24 cellular contexts compared by ENCODE assay signal in genomic region chr17:51169340-51169739, GRCh38. TPM values are rescaled to one million over a fixed set of nuclear protein-coding genes. Genes with fewer than 3 reads are reported as not detected.
DNase-seq lines count a peak whose midpoint lies in the region; ATAC-seq and TF ChIP-seq lines count a peak whose summit lies in the region.
"Had no signal": no experiment of that assay in that cellular context is flagged by ENCODE, and none has a peak within 500 bp of the region (broad histone marks: within the 10 kb centered on the region; RNA-seq: fewer than 3 reads in every experiment).

No MANE protein-coding gene starts in this region.

- no peaks in the 10 kb centered on the region for H3K27me3 ChIP-seq in naive thymus-derived CD4-positive, alpha-beta T cell (ENCODE audit: control insufficient read depth in 2 of 2, insufficient read depth in 2 of 2, low read length in 2 of 2)
- H3K27me3 ChIP-seq in hepatocyte, result no peaks in the 10 kb centered on the region
- H3K27me3 ChIP-seq: BLaER1 treated with 17β-estradiol and CSF1 and Interleukin-3, amounts not matched to agents 10 nM and 100 nM; foreskin keratinocyte; suprapubic skin; uterus had no signal

- CTCF ChIA-PET in activated CD8-positive, alpha-beta memory T cell treated with anti-CD3 and anti-CD28 coated beads, Interleukin-2, amount 10 ng/mL, durations not matched to agents 7 days and 5 days (lab: Charles Lee), result interaction anchor here (0.5 kb wide), 1 partner anchor 31 kb away, joined by 3 read pairs; no protein-coding TSS in a partner anchor
- CTCF ChIA-PET in Calu3 (lab: Charles Lee), result interaction anchor here (0.7 kb wide), 2 partner anchors 87 to 204 kb away, joined by 3 to 8 read pairs; no protein-coding TSS in a partner anchor
- CTCF ChIA-PET in activated CD4-positive, alpha-beta memory T cell treated with anti-CD3 and anti-CD28 coated beads, Interleukin-2, amount 10 ng/mL, durations not matched to agents 7 days and 5 days (lab: Charles Lee), result no interaction called here
- CTCF ChIA-PET in naive thymus-derived CD4-positive, alpha-beta T cell (lab: Charles Lee), result no interaction called here

- no peak overlapping the region for H3K4me3 ChIP-seq in naive thymus-derived CD4-positive, alpha-beta T cell (ENCODE audit: low read length)
- H3K4me3 ChIP-seq in hepatocyte, result no peak overlapping the region
- H3K4me3 ChIP-seq: SK-N-MC, suprapubic skin, uterus had no signal

- H3K4me1 Mint-ChIP-seq in activated CD8-positive, alpha-beta memory T cell treated with anti-CD3 and anti-CD28 coated beads, Interleukin-2, amount 10 ng/mL, durations not matched to agents 7 days and 5 days, result peaks cover 43% of the 10 kb centered on the region
- peaks cover 43% of the 10 kb centered on the region for H3K4me1 Mint-ChIP-seq in Calu3 (ENCODE audit: low read depth, unreplicated experiment)
- H3K4me1 Mint-ChIP-seq in activated CD4-positive, alpha-beta memory T cell treated with anti-CD3 and anti-CD28 coated beads, Interleukin-2, amount 10 ng/mL, durations not matched to agents 7 days and 5 days, result peaks cover 39% of the 10 kb centered on the region
- H3K4me1 Mint-ChIP-seq in naive thymus-derived CD4-positive, alpha-beta T cell, result peaks cover 0 to 31% (median 24%) of the 10 kb centered on the region in 7 donors

- DNase-seq in activated CD8-positive, alpha-beta memory T cell treated with anti-CD3 and anti-CD28 coated beads, Interleukin-2, amount 10 ng/mL, durations not matched to agents 7 days and 5 days, result no peak
- DNase-seq in activated CD8-positive, alpha-beta memory T cell treated with anti-CD3 and anti-CD28 coated beads, Interleukin-2, amount 50 U/mL, for 48 hours, result no peak
- DNase-seq in Calu3 (no peak), hepatocyte (ENCODE audit: low spot score) (no peak)
- no peak for DNase-seq in activated CD4-positive, alpha-beta memory T cell treated with anti-CD3 and anti-CD28 coated beads, Interleukin-2, amount 10 ng/mL, durations not matched to agents 7 days and 5 days
- DNase-seq in naive thymus-derived CD4-positive, alpha-beta T cell, result no peak
- DNase-seq: activated CD4-positive, CD25-positive, alpha-beta regulatory T cell; activated gamma-delta T cell; effector CD4-positive, alpha-beta T cell; foreskin keratinocyte; HCEC 1CT; naive B cell; NCI-H1694 treated with DMSO at 0.1 percent for 48 hours; NCI-H2171 treated with DMSO at 0.1 percent for 48 hours; NCI-H69; T-helper 9 cell; uterus had no signal

- no peaks in the 10 kb centered on the region for H3K9me3 ChIP-seq in naive thymus-derived CD4-positive, alpha-beta T cell (ENCODE audit: control insufficient read depth in 2 of 3, low read length in 3 of 3)
- H3K9me3 ChIP-seq in hepatocyte (ENCODE audit: low read depth), result no peaks in the 10 kb centered on the region
- H3K9me3 ChIP-seq: BLaER1 treated with 17β-estradiol and CSF1 and Interleukin-3, amounts not matched to agents 10 nM and 100 nM; suprapubic skin; uterus had no signal

- peaks cover 0 to 5% of the 10 kb centered on the region in 2 donors for H3K4me1 ChIP-seq in naive thymus-derived CD4-positive, alpha-beta T cell (ENCODE audit: control insufficient read depth in 2 of 2, insufficient read depth in 2 of 2, low read length in 2 of 2)
- peaks cover 8% of the 10 kb centered on the region for H3K4me1 ChIP-seq in hepatocyte (ENCODE audit: insufficient read depth)

- no peak overlapping the region for H3K4me2 ChIP-seq in hepatocyte

- H3K36me3 ChIP-seq in naive thymus-derived CD4-positive, alpha-beta T cell (ENCODE audit: control insufficient read depth in 2 of 3, insufficient read depth in 3 of 3, low read length in 3 of 3), result peaks cover 5 to 24% (median 6%) of the 10 kb centered on the region in 3 experiments
- no peaks in the 10 kb centered on the region for H3K36me3 ChIP-seq in hepatocyte (replicated peaks; ENCODE audit: insufficient read depth, low read depth)
- H3K36me3 ChIP-seq: uterus had no signal

- POLR2A ChIA-PET in activated CD4-positive, alpha-beta memory T cell treated with anti-CD3 and anti-CD28 coated beads, Interleukin-2, amount 10 ng/mL, durations not matched to agents 7 days and 5 days (lab: Charles Lee), result interaction anchor here (1.1 kb wide), 1 partner anchor 117 kb away, joined by 3 read pairs; no protein-coding TSS in a partner anchor
- POLR2A ChIA-PET in naive thymus-derived CD4-positive, alpha-beta T cell (lab: Charles Lee), result no interaction called here

- peaks cover 11% of the 10 kb centered on the region for H3K79me2 ChIP-seq in hepatocyte

- no TSS peak for BruUV-seq in Calu3 (replicated peaks; lab: Mats Ljungman, UMichigan)

- no peaks in the 10 kb centered on the region for H4K20me1 ChIP-seq in hepatocyte (ENCODE audit: insufficient read depth, poor library complexity, severe bottlenecking)

- no peak overlapping the region for H2AFZ ChIP-seq in hepatocyte

- no peaks in the 10 kb centered on the region for H3K9me2 ChIP-seq in hepatocyte (replicated peaks; ENCODE audit: insufficient read depth)

- peaks cover 36% of the 10 kb centered on the region for H3K36me3 Mint-ChIP-seq in activated CD8-positive, alpha-beta memory T cell treated with anti-CD3 and anti-CD28 coated beads, Interleukin-2, amount 10 ng/mL, durations not matched to agents 7 days and 5 days
- H3K36me3 Mint-ChIP-seq in Calu3 (ENCODE audit: insufficient read depth, unreplicated experiment), result peaks cover 86% of the 10 kb centered on the region
- H3K36me3 Mint-ChIP-seq in activated CD4-positive, alpha-beta memory T cell treated with anti-CD3 and anti-CD28 coated beads, Interleukin-2, amount 10 ng/mL, durations not matched to agents 7 days and 5 days (ENCODE audit: low read depth), result peaks cover 39% of the 10 kb centered on the region
- peaks cover 0 to 32% (median 6%) of the 10 kb centered on the region in 5 donors for H3K36me3 Mint-ChIP-seq in naive thymus-derived CD4-positive, alpha-beta T cell

- H3K4me3 Mint-ChIP-seq in activated CD8-positive, alpha-beta memory T cell treated with anti-CD3 and anti-CD28 coated beads, Interleukin-2, amount 10 ng/mL, durations not matched to agents 7 days and 5 days, result no peak overlapping the region
- H3K4me3 Mint-ChIP-seq in Calu3 (ENCODE audit: low read depth, unreplicated experiment), result no peak overlapping the region
- H3K4me3 Mint-ChIP-seq in activated CD4-positive, alpha-beta memory T cell treated with anti-CD3 and anti-CD28 coated beads, Interleukin-2, amount 10 ng/mL, durations not matched to agents 7 days and 5 days, result no peak overlapping the region
- peak overlapping the region in 3 of 10 donors; percentile 23 to 50 (median 37) for H3K4me3 Mint-ChIP-seq in naive thymus-derived CD4-positive, alpha-beta T cell

- peak overlapping the region; percentile 61 for H3K27ac Mint-ChIP-seq in activated CD8-positive, alpha-beta memory T cell treated with anti-CD3 and anti-CD28 coated beads, Interleukin-2, amount 10 ng/mL, durations not matched to agents 7 days and 5 days
- H3K27ac Mint-ChIP-seq in Calu3 (ENCODE audit: unreplicated experiment), result peak overlapping the region; percentile 10
- H3K27ac Mint-ChIP-seq in activated CD4-positive, alpha-beta memory T cell treated with anti-CD3 and anti-CD28 coated beads, Interleukin-2, amount 10 ng/mL, durations not matched to agents 7 days and 5 days, result peak overlapping the region; percentile 28
- peak overlapping the region in 8 of 9 donors; percentile 11 to 86 (median 52) for H3K27ac Mint-ChIP-seq in naive thymus-derived CD4-positive, alpha-beta T cell

- ATAC-seq in activated CD8-positive, alpha-beta memory T cell treated with anti-CD3 and anti-CD28 coated beads, Interleukin-2, amount 10 ng/mL, durations not matched to agents 7 days and 5 days, result no peak
- no peak for ATAC-seq in naive thymus-derived CD4-positive, alpha-beta T cell
- no peak for ATAC-seq in GM21381 (IDR thresholded peaks at IDR 0.05; ENCODE audit: unreplicated experiment)
- ATAC-seq in HG02571 (IDR thresholded peaks at IDR 0.05; ENCODE audit: unreplicated experiment), result no peak
- ATAC-seq: foreskin keratinocyte, sciatic nerve had no signal

- H3K27me3 Mint-ChIP-seq in activated CD8-positive, alpha-beta memory T cell treated with anti-CD3 and anti-CD28 coated beads, Interleukin-2, amount 10 ng/mL, durations not matched to agents 7 days and 5 days, result no peaks in the 10 kb centered on the region
- H3K27me3 Mint-ChIP-seq in Calu3 (ENCODE audit: unreplicated experiment), result no peaks in the 10 kb centered on the region
- no peaks in the 10 kb centered on the region for H3K27me3 Mint-ChIP-seq in activated CD4-positive, alpha-beta memory T cell treated with anti-CD3 and anti-CD28 coated beads, Interleukin-2, amount 10 ng/mL, durations not matched to agents 7 days and 5 days
- H3K27me3 Mint-ChIP-seq in naive thymus-derived CD4-positive, alpha-beta T cell, result no peaks in the 10 kb centered on the region
- H3K27me3 Mint-ChIP-seq: naive B cell had no signal

- H3K27ac ChIP-seq in naive thymus-derived CD4-positive, alpha-beta T cell (ENCODE audit: low read depth, low read length), result no peak overlapping the region
- H3K27ac ChIP-seq in hepatocyte, result no peak overlapping the region
- H3K27ac ChIP-seq: BLaER1 treated with 17β-estradiol and CSF1 and Interleukin-3, amounts not matched to agents 10 nM and 100 nM; foreskin keratinocyte; KMS-11; SK-N-MC; suprapubic skin; uterus had no signal

- 100% methylated on average over 1 of the region's 1 CpG for WGBS in hepatocyte (ENCODE audit: low lambda C conversion rate, missing lambda C conversion rate)

- intact Hi-C loops in Calu3 (cut with micrococcal nuclease; ENCODE audit: unreplicated experiment), result no loop called here
- intact Hi-C loops in naive thymus-derived CD4-positive, alpha-beta T cell (cut with micrococcal nuclease), result loop anchor here in 1 of 2 donors (5.0 kb wide), 1 partner anchor 302 kb away; the partner anchor contains the start of gene TOB1

- TF ChIP-seq CTCF in Calu3 (IDR thresholded peaks at IDR 0.05; ENCODE audit: unreplicated experiment), result no peak
- no peak for TF ChIP-seq CTCF in hepatocyte (IDR thresholded peaks at IDR 0.05; ENCODE audit: poor library complexity)

- H3K9me3 Mint-ChIP-seq in activated CD8-positive, alpha-beta memory T cell treated with anti-CD3 and anti-CD28 coated beads, Interleukin-2, amount 10 ng/mL, durations not matched to agents 7 days and 5 days (ENCODE audit: low read depth), result no peaks in the 10 kb centered on the region
- no peaks in the 10 kb centered on the region for H3K9me3 Mint-ChIP-seq in Calu3 (ENCODE audit: low read depth, unreplicated experiment)
- H3K9me3 Mint-ChIP-seq in activated CD4-positive, alpha-beta memory T cell treated with anti-CD3 and anti-CD28 coated beads, Interleukin-2, amount 10 ng/mL, durations not matched to agents 7 days and 5 days, result no peaks in the 10 kb centered on the region
- H3K9me3 Mint-ChIP-seq in naive thymus-derived CD4-positive, alpha-beta T cell, result no peaks in the 10 kb centered on the region
- H3K9me3 Mint-ChIP-seq: naive B cell had no signal

RNA-seq across cellular contexts. Expression of gene NME2, which starts 3.1 kb away (rescaled TPM):
- 100 to 1,000 TPM; 470 to 555 TPM for total RNA-seq in activated CD8-positive, alpha-beta memory T cell treated with anti-CD3 and anti-CD28 coated beads, Interleukin-2, amount 10 ng/mL, durations not matched to agents 7 days and 5 days
- total RNA-seq in Calu3 (2022), result 944 and 1,060 TPM in 2 replicates
- 100 to 1,000 TPM; 364 to 374 TPM for total RNA-seq in activated CD4-positive, alpha-beta memory T cell treated with anti-CD3 and anti-CD28 coated beads, Interleukin-2, amount 10 ng/mL, durations not matched to agents 7 days and 5 days
- 100 to 1,000 TPM; 133 to 457 (median 179) TPM for total RNA-seq in naive thymus-derived CD4-positive, alpha-beta T cell
- 100 to 1,000 TPM; 255 to 280 TPM for polyA plus RNA-seq in naive thymus-derived CD4-positive, alpha-beta T cell
- total RNA-seq in hepatocyte, result 290 and 326 TPM in 2 replicates
- polyA plus RNA-seq in hepatocyte, result 480 and 531 TPM in 2 replicates

RNA-seq across cellular contexts. Expression of gene NME1, which starts 16.0 kb away (rescaled TPM):
- total RNA-seq in activated CD8-positive, alpha-beta memory T cell treated with anti-CD3 and anti-CD28 coated beads, Interleukin-2, amount 10 ng/mL, durations not matched to agents 7 days and 5 days, result 100 to 1,000 TPM; 143 to 248 TPM
- total RNA-seq in Calu3 (2022) (351 and 365 TPM in 2 replicates), hepatocyte (50.9 and 63.2 TPM in 2 replicates)
- total RNA-seq in activated CD4-positive, alpha-beta memory T cell treated with anti-CD3 and anti-CD28 coated beads, Interleukin-2, amount 10 ng/mL, durations not matched to agents 7 days and 5 days, result 10 to 100 TPM; 87.9 to 90.8 TPM
- total RNA-seq in naive thymus-derived CD4-positive, alpha-beta T cell, result 100 to 1,000 TPM in 1 of 5 experiments, 10 to 100 TPM in 4; 13.4 to 159 (median 20.1) TPM
- polyA plus RNA-seq in naive thymus-derived CD4-positive, alpha-beta T cell, result 10 to 100 TPM; 58.9 to 59.7 TPM
- 106 and 122 TPM in 2 replicates for polyA plus RNA-seq in hepatocyte

RNA-seq across cellular contexts. Expression of gene SPAG9, which starts 48.7 kb away (rescaled TPM):
- 10 to 100 TPM; 49.0 to 53.8 TPM for total RNA-seq in activated CD8-positive, alpha-beta memory T cell treated with anti-CD3 and anti-CD28 coated beads, Interleukin-2, amount 10 ng/mL, durations not matched to agents 7 days and 5 days
- 126 and 129 TPM in 2 replicates for total RNA-seq in Calu3 (2022)
- 10 to 100 TPM; 50.9 to 53.0 TPM for total RNA-seq in activated CD4-positive, alpha-beta memory T cell treated with anti-CD3 and anti-CD28 coated beads, Interleukin-2, amount 10 ng/mL, durations not matched to agents 7 days and 5 days
- total RNA-seq in naive thymus-derived CD4-positive, alpha-beta T cell, result 10 to 100 TPM; 52.6 to 73.4 (median 54.9) TPM
- polyA plus RNA-seq in naive thymus-derived CD4-positive, alpha-beta T cell, result 1 to 10 TPM; 3.3 to 5.9 TPM
- 70.1 and 82.7 TPM in 2 replicates for total RNA-seq in hepatocyte
- 26.5 and 35.1 TPM in 2 replicates for polyA plus RNA-seq in hepatocyte

Comparison
In these comparisons a context has a peak if more than half of its experiments do, and no peak if none do; other contexts are left out.
1. H3K27ac Mint-ChIP-seq: peak in every context shown above with its lines; median percentile 61 in activated CD8-positive, alpha-beta memory T cell treated with anti-CD3 and anti-CD28 coated beads, Interleukin-2, amount 10 ng/mL, durations not matched to agents 7 days and 5 days; 52 in naive thymus-derived CD4-positive, alpha-beta T cell; 28 in activated CD4-positive, alpha-beta memory T cell treated with anti-CD3 and anti-CD28 coated beads, Interleukin-2, amount 10 ng/mL, durations not matched to agents 7 days and 5 days; 10 in Calu3.
2. CTCF ChIA-PET loops: an anchor here in activated CD8-positive, alpha-beta memory T cell treated with anti-CD3 and anti-CD28 coated beads, Interleukin-2, amount 10 ng/mL, durations not matched to agents 7 days and 5 days (0.5 kb wide) and Calu3 (0.7 kb wide); none called in activated CD4-positive, alpha-beta memory T cell treated with anti-CD3 and anti-CD28 coated beads, Interleukin-2, amount 10 ng/mL, durations not matched to agents 7 days and 5 days and naive thymus-derived CD4-positive, alpha-beta T cell.